28 cellular contexts compared by ENCODE assay signal in the genomic region with DNA sequence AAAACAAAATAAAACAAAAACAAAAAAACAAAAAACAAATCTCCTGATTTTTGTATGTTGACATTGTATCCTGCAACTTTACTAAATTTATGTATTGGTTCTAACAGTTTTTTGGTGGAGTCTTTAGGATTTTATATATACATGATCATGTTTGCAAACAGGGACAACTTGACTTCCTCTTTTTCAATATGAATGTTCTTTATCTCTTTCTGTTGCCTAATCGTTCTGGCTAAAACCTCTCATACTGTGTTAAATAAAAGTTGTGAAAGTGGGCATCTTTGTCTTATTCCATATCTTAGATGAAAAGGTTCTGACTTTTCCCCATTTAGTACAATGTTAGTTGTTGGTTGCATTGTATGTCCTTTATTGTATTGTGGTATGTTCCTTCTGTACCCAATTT.
"Had no signal": no experiment of that assay in that cellular context is flagged by ENCODE, and none has a peak within 500 bp of the region (broad histone marks: within the 10 kb centered on the region; RNA-seq: fewer than 3 reads in every experiment).

No MANE protein-coding gene starts in this region.

- H3K27me3 Mint-ChIP-seq: activated CD8-positive, alpha-beta memory T cell treated with anti-CD3 and anti-CD28 coated beads, Interleukin-2, amount 10 ng/mL, durations not matched to agents 7 days and 5 days; activated naive CD8-positive, alpha-beta T cell had no signal

- H3K9me3 ChIP-seq: adrenal gland, left lung, mucosa of descending colon, tibial nerve had no signal

- H3K27ac ChIP-seq: adrenal gland, cardiac muscle cell, coronary artery, dorsolateral prefrontal cortex, left lung, tibial nerve had no signal

- H3K9me3 Mint-ChIP-seq: activated T-cell treated with anti-CD3 and anti-CD28 coated beads, Interleukin-2, amount 50 U/mL, for 72 hours had no signal

- H3K36me3 Mint-ChIP-seq: activated CD8-positive, alpha-beta memory T cell treated with anti-CD3 and anti-CD28 coated beads, Interleukin-2, amount 10 ng/mL, durations not matched to agents 7 days and 5 days; activated naive CD8-positive, alpha-beta T cell; brain had no signal

- DNase-seq: activated CD4-positive, alpha-beta T cell treated with anti-CD3 and anti-CD28 coated beads for 36 hours; activated CD4-positive, CD25-positive, alpha-beta regulatory T cell; activated CD8-positive, alpha-beta memory T cell treated with anti-CD3 and anti-CD28 coated beads, Interleukin-2, amount 10 ng/mL, durations not matched to agents 7 days and 5 days; activated CD8-positive, alpha-beta T cell treated with anti-CD3 and anti-CD28 coated beads, Interleukin-2, amount 10 ng/mL, durations not matched to agents 7 days and 5 days; activated naive CD4-positive, alpha-beta T cell treated with Interleukin-2 at 50 U/mL for 16 hours; activated T-cell treated with anti-CD3 and anti-CD28 coated beads, Interleukin-2, amount 50 U/mL, for 72 hours; adrenal gland; aorta; cerebellar nuclear complex; dorsolateral prefrontal cortex; effector memory CD4-positive, alpha-beta T cell; glutamatergic neuron; left lung; mucosa of descending colon; posterior cingulate gyrus; right cardiac atrium; stimulated activated CD4-positive, alpha-beta T cell treated with anti-CD3 and anti-CD28 coated beads, Interleukin-15, amount 100 ng/mL, for 24 hours; stimulated activated CD4-positive, alpha-beta T cell treated with anti-CD3 and anti-CD28 coated beads, Interleukin-2, amount 100 ng/mL, for 48 hours; stimulated activated naive CD4-positive, alpha-beta T cell treated with Interleukin-2 at 50 U/mL for 16 hours; T1000 had no signal

- H3K4me1 ChIP-seq: adrenal gland, left lung, tibial nerve had no signal

- H3K4me3 ChIP-seq: adrenal gland, cardiac muscle cell, coronary artery, dorsolateral prefrontal cortex, left lung, mucosa of descending colon, tibial nerve had no signal

- H3K27ac Mint-ChIP-seq: activated CD4-positive, alpha-beta T cell treated with anti-CD3 and anti-CD28 coated beads for 36 hours; activated CD8-positive, alpha-beta memory T cell treated with anti-CD3 and anti-CD28 coated beads, Interleukin-2, amount 10 ng/mL, durations not matched to agents 7 days and 5 days; activated CD8-positive, alpha-beta T cell treated with anti-CD3 and anti-CD28 coated beads, Interleukin-2, amount 10 ng/mL, durations not matched to agents 7 days and 5 days; activated naive CD8-positive, alpha-beta T cell; activated T-cell treated with anti-CD3 and anti-CD28 coated beads, Interleukin-2, amount 50 U/mL, for 72 hours; brain; nephron had no signal

- FAIRE-seq: frontal cortex, islet of Langerhans had no signal

- H3K36me3 ChIP-seq: adrenal gland, cardiac muscle cell, left lung, tibial nerve had no signal

- H3K27me3 ChIP-seq: adrenal gland, cardiac muscle cell, left lung, tibial nerve had no signal

- H3K4me3 Mint-ChIP-seq: activated CD4-positive, alpha-beta T cell treated with anti-CD3 and anti-CD28 coated beads for 36 hours; activated CD8-positive, alpha-beta memory T cell treated with anti-CD3 and anti-CD28 coated beads, Interleukin-2, amount 10 ng/mL, durations not matched to agents 7 days and 5 days; activated CD8-positive, alpha-beta T cell treated with anti-CD3 and anti-CD28 coated beads, Interleukin-2, amount 10 ng/mL, durations not matched to agents 7 days and 5 days; activated naive CD8-positive, alpha-beta T cell; activated T-cell treated with anti-CD3 and anti-CD28 coated beads, Interleukin-2, amount 50 U/mL, for 72 hours; brain; nephron had no signal

- H3K4me1 Mint-ChIP-seq: activated CD4-positive, alpha-beta T cell treated with anti-CD3 and anti-CD28 coated beads for 36 hours; activated CD8-positive, alpha-beta memory T cell treated with anti-CD3 and anti-CD28 coated beads, Interleukin-2, amount 10 ng/mL, durations not matched to agents 7 days and 5 days; brain; nephron had no signal
